10 cellular contexts compared by ENCODE assay signal in genomic region chr2:190582761-190583506, GRCh38. TPM values are rescaled to one million over a fixed set of nuclear protein-coding genes. Genes with fewer than 3 reads are reported as not detected.
DNase-seq lines count a peak whose midpoint lies in the region; ATAC-seq and TF ChIP-seq lines count a peak whose summit lies in the region.
"Had no signal": no experiment of that assay in that cellular context is flagged by ENCODE, and none has a peak within 500 bp of the region (broad histone marks: within the 10 kb centered on the region; RNA-seq: fewer than 3 reads in every experiment).

No MANE protein-coding gene starts in this region.

- POLR2A ChIA-PET in CD8-positive, alpha-beta memory T cell (lab: Charles Lee) = no interaction called here

- H3K27ac ChIP-seq in epithelial cell of prostate = peak overlapping the region; percentile 28
- no peak overlapping the region for H3K27ac ChIP-seq in CD8-positive, alpha-beta memory T cell (ENCODE audit: low read depth, low read length)
- H3K27ac ChIP-seq in prostate gland = no peak overlapping the region

- H3K9me3 Mint-ChIP-seq in CD8-positive, alpha-beta memory T cell = no peaks in the 10 kb centered on the region

- intact Hi-C loops in prostate gland (cut with DNase I) = no loop called here

- H3K4me3 Mint-ChIP-seq in CD8-positive, alpha-beta memory T cell = no peak overlapping the region
- H3K4me3 Mint-ChIP-seq: activated T-helper 1 cell treated with anti-CD3 and anti-CD28 coated beads, Interleukin-12 subunit alpha, Interleukin-12 subunit beta, Interleukin-2, Interleukin-4 antibody, amounts not matched to agents 30 ng/mL and 10 ng/mL and 1 ng/mL, durations not matched to agents 14 hours and 24 hours and 36 hours had no signal

- no peak overlapping the region for H3K27ac Mint-ChIP-seq in CD8-positive, alpha-beta memory T cell
- H3K27ac Mint-ChIP-seq: activated T-helper 1 cell treated with anti-CD3 and anti-CD28 coated beads, Interleukin-12 subunit alpha, Interleukin-12 subunit beta, Interleukin-2, Interleukin-4 antibody, amounts not matched to agents 30 ng/mL and 10 ng/mL and 1 ng/mL, durations not matched to agents 14 hours and 24 hours and 36 hours had no signal

- H3K9me3 ChIP-seq in CD8-positive, alpha-beta memory T cell (ENCODE audit: low read length) = no peaks in the 10 kb centered on the region
- no peaks in the 10 kb centered on the region for H3K9me3 ChIP-seq in prostate gland

- TF ChIP-seq POLR2A in prostate gland (IDR thresholded peaks at IDR 0.05) = no peak

- CTCF ChIA-PET in CD8-positive, alpha-beta memory T cell (lab: Charles Lee) = no interaction called here

- 75% methylated on average over 6 of the region's 6 CpGs for WGBS in prostate gland

- H3K4me3 ChIP-seq in GM06990 (replicated peaks; ENCODE audit: low read depth, low read length) (no peak overlapping the region; the same call in 1 of the 2 replicates), prostate gland (no peak overlapping the region)
- H3K4me3 ChIP-seq in CD8-positive, alpha-beta memory T cell (ENCODE audit: low read length) = no peak overlapping the region

- H3K36me3 ChIP-seq in GM06990 (ENCODE audit: control insufficient read depth, insufficient read depth, low read length) (no peaks in the 10 kb centered on the region), prostate gland (no peaks in the 10 kb centered on the region)
- H3K36me3 ChIP-seq in CD8-positive, alpha-beta memory T cell (ENCODE audit: insufficient read depth, low read length) = no peaks in the 10 kb centered on the region

- TF ChIP-seq CTCF in GM06990 (IDR thresholded peaks at IDR 0.05; ENCODE audit: insufficient read depth, low read length, poor library complexity, severe bottlenecking) = no peak
- no peak for TF ChIP-seq CTCF in prostate gland (IDR thresholded peaks at IDR 0.05)

- peaks cover 17% of the 10 kb centered on the region for H3K4me1 ChIP-seq in CD8-positive, alpha-beta memory T cell (ENCODE audit: insufficient read depth, low read length)
- H3K4me1 ChIP-seq in prostate gland (replicated peaks) = no peaks in the 10 kb centered on the region

- peaks cover 12 to 14% (median 14%) of the 10 kb centered on the region in 3 donors for H3K4me1 Mint-ChIP-seq in CD8-positive, alpha-beta memory T cell

- H3K36me3 Mint-ChIP-seq in CD8-positive, alpha-beta memory T cell = peaks cover 0 to 9% (median 0%) of the 10 kb centered on the region in 3 donors

- ATAC-seq in GM19452 (IDR thresholded peaks at IDR 0.05; ENCODE audit: unreplicated experiment) (peak; percentile 65), HG03064 (IDR thresholded peaks at IDR 0.05; ENCODE audit: low read depth, unreplicated experiment) (peak; percentile 62), esophagus mucosa (no peak)

- DNase-seq in GM06990 (ENCODE audit: extremely low read depth, insufficient read length) = peak; percentile 49
- DNase-seq in epithelial cell of prostate (ENCODE audit: low read depth, low spot score) = no peak
- DNase-seq in CD8-positive, alpha-beta memory T cell = no peak
- DNase-seq in glomerular visceral epithelial cell (ENCODE audit: extremely low spot score) = no peak
- DNase-seq in prostate gland (ENCODE audit: low spot score) = no peak
- DNase-seq: kidney glomerular epithelial cell had no signal

- H3K27me3 Mint-ChIP-seq in CD8-positive, alpha-beta memory T cell = no peaks in the 10 kb centered on the region

- no peaks in the 10 kb centered on the region for H3K27me3 ChIP-seq in GM06990 (replicated peaks; ENCODE audit: control insufficient read depth, insufficient read depth, low read length)
- H3K27me3 ChIP-seq in CD8-positive, alpha-beta memory T cell (ENCODE audit: insufficient read depth, low read length, poor library complexity, severe bottlenecking) = no peaks in the 10 kb centered on the region
- H3K27me3 ChIP-seq in prostate gland (replicated peaks; ENCODE audit: insufficient read depth) = peaks cover 2% of the 10 kb centered on the region

RNA-seq across cellular contexts. Expression of gene NEMP2, which starts 48.4 kb away (rescaled TPM):
- 10 to 100 TPM; 16.9 to 17.5 TPM for total RNA-seq in CD8-positive, alpha-beta memory T cell
- 10.5 TPM for polyA plus RNA-seq in CD8-positive, alpha-beta memory T cell
- total RNA-seq in prostate gland (10 to 100 TPM in 1 of 2 donors, 1 to 10 TPM in 1; 4.6 to 14.0 TPM), esophagus mucosa (3.8 TPM)
